In the genomic region with DNA sequence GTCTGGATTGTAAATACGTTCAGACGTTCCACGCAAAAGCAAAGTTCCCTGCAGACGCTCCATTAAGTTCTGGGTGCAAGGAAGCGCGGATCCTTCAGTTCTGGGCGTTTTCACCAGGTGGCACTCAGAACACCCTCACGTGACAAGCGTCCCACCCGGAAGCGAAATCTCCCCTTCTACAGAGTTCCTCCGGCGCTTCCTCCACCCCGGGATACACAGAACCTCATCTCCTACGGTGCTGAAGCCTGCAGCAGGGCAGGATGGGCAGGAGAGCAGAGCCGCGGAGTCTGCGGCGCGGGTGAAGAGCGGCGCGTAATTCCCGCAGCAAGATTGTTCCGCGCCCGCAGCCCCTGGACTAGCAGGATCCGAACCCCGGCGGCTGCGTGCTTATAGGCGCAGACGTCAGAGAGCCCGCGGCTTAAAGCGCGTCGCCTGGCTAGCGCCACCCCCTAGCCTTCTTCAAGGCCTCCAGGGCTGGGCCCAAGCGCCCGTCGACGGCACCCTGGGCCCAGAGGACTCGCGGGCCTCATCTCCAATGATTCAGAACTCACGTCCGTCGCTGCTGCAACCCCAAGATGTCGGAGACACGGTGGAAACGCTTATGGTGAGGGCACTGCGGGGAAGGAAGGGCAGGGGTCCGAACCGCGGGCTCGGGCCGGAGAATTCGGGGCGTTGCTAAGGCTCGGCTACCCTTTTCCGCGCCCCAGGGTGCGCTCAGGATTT, we compare ENCODE assay signal across 8 cellular contexts. TPM values are rescaled to one million over a fixed set of nuclear protein-coding genes. Genes with fewer than 3 reads are reported as not detected.
DNase-seq lines count a peak whose midpoint lies in the region; ATAC-seq, FAIRE-seq and TF ChIP-seq lines count a peak whose summit lies in the region.

A gene with protein sequence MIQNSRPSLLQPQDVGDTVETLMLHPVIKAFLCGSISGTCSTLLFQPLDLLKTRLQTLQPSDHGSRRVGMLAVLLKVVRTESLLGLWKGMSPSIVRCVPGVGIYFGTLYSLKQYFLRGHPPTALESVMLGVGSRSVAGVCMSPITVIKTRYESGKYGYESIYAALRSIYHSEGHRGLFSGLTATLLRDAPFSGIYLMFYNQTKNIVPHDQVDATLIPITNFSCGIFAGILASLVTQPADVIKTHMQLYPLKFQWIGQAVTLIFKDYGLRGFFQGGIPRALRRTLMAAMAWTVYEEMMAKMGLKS (plus strand): TSS at position 181 of the 723 bp plus-strand sequence. CDS start 355 bp downstream, at position 536.

- TSS peak; percentile 67 for BruUV-seq in GM12878 (replicated peaks; lab: Mats Ljungman, UMichigan)

- in situ Hi-C loops in GM12878 (cut with MboI): loop anchor here (5.0 kb wide), 2 partner anchors 86 to 196 kb away; no protein-coding TSS in a partner anchor

- CTCF ChIA-PET in GM12878 (lab: Yijun Ruan, JAX): interaction anchor here (1.5 to 1.7 kb wide), 2 partner anchors 26 to 91 kb away, joined by 5 read pairs; no protein-coding TSS in a partner anchor

- no peaks in the 10 kb centered on the region for H3K36me3 ChIP-seq in GM12878 (ENCODE audit: control insufficient read depth in 2 of 2, insufficient read depth in 2 of 2, low read length in 1 of 2)
- no peaks in the 10 kb centered on the region for H3K36me3 ChIP-seq in iPS-18a (ENCODE audit: control insufficient read depth, low read depth, low read length)
- H3K36me3 ChIP-seq in smooth muscle cell (ENCODE audit: low read depth): no peaks in the 10 kb centered on the region

- TF ChIP-seq CTCF in GM12878 (IDR thresholded peaks at IDR 0.05 in 2 of 3, conservative IDR thresholded peaks at IDR 0.05 in 1 of 3; ENCODE audit: control insufficient read depth in 2 of 3, extremely low read depth in 1 of 3, insufficient read depth in 1 of 3, low read depth in 3 of 3, low read length in 3 of 3): peak; percentile 35 to 46 (median 36); a peak in 5 of 6 replicates
- TF ChIP-seq CTCF in smooth muscle cell (IDR thresholded peaks at IDR 0.05; ENCODE audit: borderline replicate concordance, insufficient read depth, poor library complexity, severe bottlenecking): no peak

- POLR2A ChIA-PET in GM12878 (lab: Charles Lee): interaction anchor here (1.8 kb wide), 1 partner anchor 24 kb away, joined by 10 read pairs; no protein-coding TSS in a partner anchor

- FAIRE-seq in GM18507 (lab: Jason Lieb, UNC) (peak; percentile 85), GM12878 (lab: Jason Lieb, UNC) (peak; percentile 75)

- no peak; the same call in 1 of the 2 replicates for TF ChIP-seq RAD21 in GM12878 (IDR thresholded peaks at IDR 0.05; ENCODE audit: insufficient read depth, low read depth, low read length)

- H3K27ac ChIP-seq in GM12878 (ENCODE audit: control insufficient read depth, insufficient read depth): peak within 1 kb of the TSS; percentile 84
- H3K27ac ChIP-seq in iPS-18a (ENCODE audit: low read length): peak within 1 kb of the TSS; percentile 78
- peak within 1 kb of the TSS; percentile 81 for H3K27ac ChIP-seq in smooth muscle cell (ENCODE audit: low read depth)

- RAD21 ChIA-PET in GM12878 (lab: Charles Lee; ENCODE audit: unreplicated experiment): interaction anchor here (4.2 kb wide), 1 partner anchor 24 kb away, joined by 24 read pairs; the partner anchor contains the start of gene RPSA

- peak; percentile 62 for ATAC-seq in HG02970 (IDR thresholded peaks at IDR 0.05; ENCODE audit: low FRiP score, unreplicated experiment)
- ATAC-seq in GM12878: peak; percentile 84

- peak within 1 kb of the TSS; percentile 72 for H3K4me2 ChIP-seq in GM12878 (ENCODE audit: control insufficient read depth, insufficient read depth)
- H3K4me2 ChIP-seq in smooth muscle cell: peak within 1 kb of the TSS; percentile 90

- H2AFZ ChIP-seq in GM12878 (ENCODE audit: control insufficient read depth, low read depth, low read length) (peak within 1 kb of the TSS; percentile 85), smooth muscle cell (ENCODE audit: low read depth) (peak within 1 kb of the TSS; percentile 79)

- WGBS in GM12878 (ENCODE audit: insufficient coverage, insufficient replicate concordance, low lambda C conversion rate, missing lambda C conversion rate): 1% methylated on average over 61 of the region's 63 CpGs
- WGBS in smooth muscle cell (ENCODE audit: low lambda C conversion rate): under 1% methylated on average over 63 of the region's 63 CpGs

- H3K9ac ChIP-seq in GM12878 (ENCODE audit: control insufficient read depth, insufficient read depth, low read length): peak within 1 kb of the TSS; percentile 83
- H3K9ac ChIP-seq in iPS-18a (ENCODE audit: low read length): peak within 1 kb of the TSS; percentile 84
- peak within 1 kb of the TSS; percentile 75 for H3K9ac ChIP-seq in smooth muscle cell (ENCODE audit: low read depth)

- H3K27me3 ChIP-seq in GM12878 (replicated peaks in 1 of 2; ENCODE audit: control insufficient read depth in 2 of 2, insufficient read depth in 2 of 2, low read length in 1 of 2) (no peaks in the 10 kb centered on the region), iPS-18a (ENCODE audit: control insufficient read depth, insufficient read depth, low read length) (no peaks in the 10 kb centered on the region), smooth muscle cell (ENCODE audit: low read depth) (no peaks in the 10 kb centered on the region)

- no peaks in the 10 kb centered on the region for H3F3A ChIP-seq in smooth muscle cell (ENCODE audit: low read depth)

- H3K4me1 ChIP-seq in GM12878 (ENCODE audit: control insufficient read depth, insufficient read depth, low read length) (peaks cover 7% of the 10 kb centered on the region), iPS-18a (ENCODE audit: control insufficient read depth, low read depth, low read length) (peaks cover 9% of the 10 kb centered on the region), smooth muscle cell (ENCODE audit: low read depth) (peaks cover 9% of the 10 kb centered on the region)

- H3K9me3 ChIP-seq in GM12878 (replicated peaks; ENCODE audit: control insufficient read depth, insufficient read depth, low read length) (no peaks in the 10 kb centered on the region), iPS-18a (ENCODE audit: control insufficient read depth, low read depth, low read length) (no peaks in the 10 kb centered on the region), smooth muscle cell (replicated peaks; ENCODE audit: low read depth) (no peaks in the 10 kb centered on the region)

- H4K20me1 ChIP-seq in GM12878 (ENCODE audit: control insufficient read depth, insufficient read depth) (no peaks in the 10 kb centered on the region), smooth muscle cell (ENCODE audit: low read depth) (peaks cover 40% of the 10 kb centered on the region)

- intact Hi-C loops in GM12878 (cut with micrococcal nuclease; ENCODE audit: unreplicated experiment): no loop called here

- peak; percentile 71 for TF ChIP-seq POLR2A in GM12878 (IDR thresholded peaks at IDR 0.05; ENCODE audit: low read depth, low read length)

- H3K79me2 ChIP-seq in GM12878 (ENCODE audit: control insufficient read depth, insufficient read depth, low read length): peaks cover 51% of the 10 kb centered on the region
- peaks cover 41% of the 10 kb centered on the region for H3K79me2 ChIP-seq in smooth muscle cell (ENCODE audit: low read depth)

- H3K4me3 ChIP-seq in GM12878 (peak within 1 kb of the TSS; percentile 89), iPS-18a (ENCODE audit: low read length) (peak within 1 kb of the TSS; percentile 94), smooth muscle cell (peak within 1 kb of the TSS; percentile 67)

- peak; percentile 56 for DNase-seq in GM18507 (ENCODE audit: extremely low spot score, insufficient read length, low read depth)
- peak; percentile 86 for DNase-seq in SK-N-DZ (ENCODE audit: low spot score)
- DNase-seq in GM12878 (ENCODE audit: low read depth, low spot score): no peak
- no peak for DNase-seq in smooth muscle cell (lab: John Stamatoyannopoulos, UW; ENCODE audit: unreplicated experiment)
- no peak for DNase-seq in NK-92 (lab: John Stamatoyannopoulos, UW; ENCODE audit: unreplicated experiment)
- no peak for DNase-seq in SKM-1 (lab: John Stamatoyannopoulos, UW; ENCODE audit: unreplicated experiment)

- no peak for TF ChIP-seq EP300 in GM12878 (IDR thresholded peaks at IDR 0.05; ENCODE audit: borderline replicate concordance in 1 of 2, control insufficient read depth in 1 of 2, low read depth in 2 of 2, low read length in 2 of 2)

- SMC1A ChIA-PET in GM12878 (lab: Charles Lee; ENCODE audit: uncharacterized antibody, unreplicated experiment): interaction anchor here (1.3 to 1.6 kb wide), 3 partner anchors 24 to 95 kb away, joined by 4 to 5 read pairs (median 5); no protein-coding TSS in a partner anchor

TF ChIP-seq in GM12878, 131 proteins besides CTCF, POLR2A, EP300 and RAD21 (continues in another document):
- TF ChIP-seq IRF3 (IDR thresholded peaks at IDR 0.05) (peak; percentile 35; the same call in 1 of the 2 replicates), RAD51 (IDR thresholded peaks at IDR 0.05) (peak; percentile 96)

RNA-seq across cellular contexts. Expression of the gene that starts here (rescaled TPM):
- 26.6 and 29.1 TPM in 2 replicates for polyA plus RNA-seq in SK-N-DZ (2014; cell fraction: cytosol; rRNA removed)
- polyA plus RNA-seq in SK-N-DZ (2014; cell fraction: nucleus; rRNA removed): 32.6 and 39.8 TPM in 2 replicates
- 11.9 and 16.1 TPM in 2 replicates for total RNA-seq in GM12878 (2013; cell fraction: nucleolus; rRNA removed)
- total RNA-seq in GM12878 (2014; rRNA removed): 34.2 and 38.6 TPM in 2 replicates
- total RNA-seq in GM12878 (2014; rRNA removed; fragmentation: Illumina TruSeq; extraction: Trizol): 28.5 and 28.8 TPM in 2 replicates
- 35.4 and 39.8 TPM in 2 replicates for total RNA-seq in GM12878 (2021)
- polyA plus RNA-seq in GM12878 (2011; ENCODE audit: low read depth): 23.0 TPM
- 48.8 and 55.2 TPM in 2 replicates for polyA plus RNA-seq in GM12878 (2011; rRNA removed)
- polyA plus RNA-seq in GM12878 (2011; cell fraction: cytosol; rRNA removed): 48.7 and 53.0 TPM in 2 replicates
- 58.3 and 58.6 TPM in 2 replicates for polyA plus RNA-seq in GM12878 (2011; cell fraction: nucleus; rRNA removed)
- polyA plus RNA-seq in GM12878 (2012): 22.9 and 24.1 TPM in 2 replicates
- 41.1 and 48.4 TPM in 2 replicates for polyA plus RNA-seq in GM12878 (2014; fragmentation: Illumina TruSeq; extraction: Trizol)
- polyA plus RNA-seq in GM12878 (2014; fragmentation: Nextera tagmentation; extraction: Ambion mirVana): 10 to 100 TPM; 15.2 to 21.8 TPM
- 49.3 and 51.8 TPM in 2 replicates for polyA plus RNA-seq in GM12878 (2014; rRNA removed)
- polyA plus RNA-seq in GM12878 (2016; fragmentation: Nextera tagmentation; extraction: Ambion mirVana): 10 to 100 TPM; 37.9 to 43.0 TPM
- 41.6 and 54.4 TPM in 2 replicates for polyA minus RNA-seq in GM12878 (2011; rRNA and poly(A)+ RNA removed)
- 18.7 and 19.9 TPM in 2 replicates for polyA minus RNA-seq in GM12878 (2011; cell fraction: cytosol; rRNA and poly(A)+ RNA removed)
- 13.4 and 17.9 TPM in 2 replicates for polyA minus RNA-seq in GM12878 (2011; cell fraction: nucleus; rRNA and poly(A)+ RNA removed)
- total RNA-seq in smooth muscle cell: 18.9 and 19.1 TPM in 2 replicates
- polyA plus RNA-seq in smooth muscle cell: 18.5 and 22.2 TPM in 2 replicates

Comparison
In these comparisons a context has a peak if more than half of its experiments do, and no peak if none do; other contexts are left out.
1. DNase-seq: peak in GM18507 (single experiment) and SK-N-DZ (single experiment); none in GM12878 (single experiment), smooth muscle cell (single experiment), NK-92 (single experiment) and SKM-1 (single experiment).
2. Peak in every context shown above with its lines, with median percentiles within 50 percentile points of each other: H3K27ac ChIP-seq, H3K4me3 ChIP-seq and H3K9ac ChIP-seq.